ENCODE assay signal across 19 cellular contexts in genomic region chr6:34490390-34491090, GRCh38. TPM values are rescaled to one million over a fixed set of nuclear protein-coding genes. Genes with fewer than 3 reads are reported as not detected.
DNase-seq lines count a peak whose midpoint lies in the region; ATAC-seq and FAIRE-seq lines count a peak whose summit lies in the region.
"Had no signal": no experiment of that assay in that cellular context is flagged by ENCODE, and none has a peak within 500 bp of the region (broad histone marks: within the 10 kb centered on the region; RNA-seq: fewer than 3 reads in every experiment).

No MANE protein-coding gene starts in this region.

- H3K9ac ChIP-seq in mesenchymal stem cell (ENCODE audit: low read length) = peak overlapping the region; percentile 44
- H3K9ac ChIP-seq: KMS-11 had no signal

- ATAC-seq in stimulated activated effector memory CD8-positive, alpha-beta T cell treated with anti-CD3 and anti-CD28 coated beads, Interleukin-12 subunit alpha, Interleukin-12 subunit beta, amount 100 ng/mL, for 72 hours = no peak
- ATAC-seq: naive thymus-derived CD8-positive, alpha-beta T cell; Panc1 had no signal

- no peak overlapping the region for H4K91ac ChIP-seq in mesenchymal stem cell (ENCODE audit: low read length)

- peak overlapping the region in 1 of 2 experiments; percentile 44 for H3K18ac ChIP-seq in mesenchymal stem cell (ENCODE audit: low read depth in 1 of 2, low read length in 2 of 2)

- peaks cover 2% of the 10 kb centered on the region for H3K4me1 ChIP-seq in mesenchymal stem cell (ENCODE audit: control insufficient read depth, insufficient read depth, low read depth, low read length)

- H3K79me1 ChIP-seq in mesenchymal stem cell (replicated peaks; ENCODE audit: low read length, poor library complexity, severe bottlenecking) = no peaks in the 10 kb centered on the region

- H3K4ac ChIP-seq in mesenchymal stem cell (ENCODE audit: low read depth in 1 of 2, low read length in 2 of 2) = peak overlapping the region in 1 of 2 experiments; percentile 22

- H2BK15ac ChIP-seq in mesenchymal stem cell (ENCODE audit: low read depth, poor library complexity, severe bottlenecking) = no peak overlapping the region

- 78% methylated on average over 20 of the region's 20 CpGs for WGBS in mesenchymal stem cell

- no peak overlapping the region for H3K4me3 Mint-ChIP-seq in stimulated activated effector memory CD8-positive, alpha-beta T cell treated with anti-CD3 and anti-CD28 coated beads, Interleukin-12 subunit alpha, Interleukin-12 subunit beta, amount 100 ng/mL, for 72 hours
- H3K4me3 Mint-ChIP-seq: activated CD8-positive, alpha-beta T cell treated with anti-CD3 and anti-CD28 coated beads for 36 hours; activated T-helper 1 cell treated with anti-CD3 and anti-CD28 coated beads, Interleukin-12 subunit alpha, Interleukin-12 subunit beta, Interleukin-2, Interleukin-4 antibody, amounts not matched to agents 30 ng/mL and 10 ng/mL and 1 ng/mL, durations not matched to agents 14 hours and 24 hours and 36 hours; HFFc6; naive thymus-derived CD8-positive, alpha-beta T cell had no signal

- peaks cover 5 to 36% of the 10 kb centered on the region in 2 experiments for H3K27me3 ChIP-seq in mesenchymal stem cell (ENCODE audit: control insufficient read depth in 1 of 2, insufficient read depth in 1 of 2, low read length in 2 of 2)

- H3K27ac ChIP-seq in mesenchymal stem cell (ENCODE audit: low read length, poor library complexity, severe bottlenecking) = no peak overlapping the region
- H3K27ac ChIP-seq: 22Rv1, KMS-11 had no signal

- no peak overlapping the region for H3K4me2 ChIP-seq in mesenchymal stem cell (ENCODE audit: low read length, poor library complexity, severe bottlenecking)

- H3K23ac ChIP-seq in mesenchymal stem cell (ENCODE audit: low read length in 2 of 2) = no peak overlapping the region

- FAIRE-seq in HTR-8/SVneo (lab: Jason Lieb, UNC) = no peak

- peak overlapping the region; percentile 34 for H3K27ac Mint-ChIP-seq in stimulated activated effector memory CD8-positive, alpha-beta T cell treated with anti-CD3 and anti-CD28 coated beads, Interleukin-12 subunit alpha, Interleukin-12 subunit beta, amount 100 ng/mL, for 72 hours
- H3K27ac Mint-ChIP-seq: activated CD8-positive, alpha-beta T cell treated with anti-CD3 and anti-CD28 coated beads for 36 hours; activated T-helper 1 cell treated with anti-CD3 and anti-CD28 coated beads, Interleukin-12 subunit alpha, Interleukin-12 subunit beta, Interleukin-2, Interleukin-4 antibody, amounts not matched to agents 30 ng/mL and 10 ng/mL and 1 ng/mL, durations not matched to agents 14 hours and 24 hours and 36 hours; HFFc6; naive thymus-derived CD8-positive, alpha-beta T cell had no signal

- H3K36me3 ChIP-seq in mesenchymal stem cell (ENCODE audit: control insufficient read depth in 1 of 2, insufficient read depth in 2 of 2, low read depth in 1 of 2, low read length in 2 of 2) = no peaks in the 10 kb centered on the region

- peak overlapping the region in 1 of 2 experiments; percentile 55 for H2BK12ac ChIP-seq in mesenchymal stem cell (ENCODE audit: low read length in 2 of 2)

- H3K4me1 Mint-ChIP-seq in stimulated activated effector memory CD8-positive, alpha-beta T cell treated with anti-CD3 and anti-CD28 coated beads, Interleukin-12 subunit alpha, Interleukin-12 subunit beta, amount 100 ng/mL, for 72 hours = peaks cover 13% of the 10 kb centered on the region

- no peak overlapping the region for H2BK5ac ChIP-seq in mesenchymal stem cell (ENCODE audit: low read depth, low read length, poor library complexity, severe bottlenecking)

- H3K36me3 Mint-ChIP-seq in stimulated activated effector memory CD8-positive, alpha-beta T cell treated with anti-CD3 and anti-CD28 coated beads, Interleukin-12 subunit alpha, Interleukin-12 subunit beta, amount 100 ng/mL, for 72 hours = peaks cover 6% of the 10 kb centered on the region
- H3K36me3 Mint-ChIP-seq: naive thymus-derived CD8-positive, alpha-beta T cell had no signal

- peak overlapping the region in 1 of 2 experiments; percentile 53 for H3K4me3 ChIP-seq in mesenchymal stem cell (ENCODE audit: insufficient read depth in 1 of 2, low read depth in 1 of 2, low read length in 2 of 2)

- peaks cover 7% of the 10 kb centered on the region for H3K9me3 ChIP-seq in mesenchymal stem cell (ENCODE audit: control insufficient read depth, low read length)

- no peak overlapping the region for H2AFZ ChIP-seq in mesenchymal stem cell (ENCODE audit: low read depth, low read length)

- no peak overlapping the region for H2BK120ac ChIP-seq in mesenchymal stem cell (ENCODE audit: low read depth, low read length)

- no peak overlapping the region for H4K8ac ChIP-seq in mesenchymal stem cell (ENCODE audit: low read length)

- H3K9me3 Mint-ChIP-seq in stimulated activated effector memory CD8-positive, alpha-beta T cell treated with anti-CD3 and anti-CD28 coated beads, Interleukin-12 subunit alpha, Interleukin-12 subunit beta, amount 100 ng/mL, for 72 hours = no peaks in the 10 kb centered on the region
- H3K9me3 Mint-ChIP-seq: activated CD8-positive, alpha-beta T cell treated with anti-CD3 and anti-CD28 coated beads for 36 hours; activated T-helper 1 cell treated with anti-CD3 and anti-CD28 coated beads, Interleukin-12 subunit alpha, Interleukin-12 subunit beta, Interleukin-2, Interleukin-4 antibody, amounts not matched to agents 30 ng/mL and 10 ng/mL and 1 ng/mL, durations not matched to agents 14 hours and 24 hours and 36 hours; HFFc6; naive thymus-derived CD8-positive, alpha-beta T cell had no signal

- no peak overlapping the region for H2AK5ac ChIP-seq in mesenchymal stem cell (ENCODE audit: low read length, severe bottlenecking)

- no peak overlapping the region for H3K14ac ChIP-seq in mesenchymal stem cell (ENCODE audit: low read length in 2 of 2)

- DNase-seq in DMS79 treated with DMSO at 0.1 percent for 48 hours (lab: John Stamatoyannopoulos, UW) (peak; percentile 17), DMS79 (lab: John Stamatoyannopoulos, UW) (no peak), SHP77 (lab: John Stamatoyannopoulos, UW) (peak; percentile 69 to 84), mesenchymal stem cell (peak; percentile 5), HTR-8/SVneo (ENCODE audit: insufficient read length, low spot score) (no peak), KG1 (lab: John Stamatoyannopoulos, UW) (no peak), epidermal melanocyte (ENCODE audit: insufficient read length, low spot score) (no peak)
- no peak for DNase-seq in stimulated activated effector memory CD8-positive, alpha-beta T cell treated with anti-CD3 and anti-CD28 coated beads, Interleukin-12 subunit alpha, Interleukin-12 subunit beta, amount 100 ng/mL, for 72 hours (ENCODE audit: low spot score in 2 of 2)
- DNase-seq: activated CD8-positive, alpha-beta T cell treated with anti-CD3 and anti-CD28 coated beads for 36 hours; C1 segment of cervical spinal cord; foreskin melanocyte; HFFc6; naive thymus-derived CD8-positive, alpha-beta T cell; stimulated activated CD4-positive, alpha-beta T cell treated with anti-CD3 and anti-CD28 coated beads, Interleukin-2, amount 100 ng/mL, for 48 hours; stimulated activated CD8-positive, alpha-beta memory T cell treated with anti-CD3 and anti-CD28 coated beads, Interleukin-4, amount 100 ng/mL, for 48 hours had no signal

RNA-seq across cellular contexts. Expression of gene PACSIN1, which starts 24.7 kb away (rescaled TPM):
- 0.07 TPM for polyA plus RNA-seq in mesenchymal stem cell (2013, experiment 1 of 2)
- 0.03 TPM for polyA plus RNA-seq in mesenchymal stem cell (2013, experiment 2 of 2)

Comparison
In these comparisons a context has a peak if more than half of its experiments do, and no peak if none do; other contexts are left out.
1. DNase-seq: peak in DMS79 treated with DMSO at 0.1 percent for 48 hours (single experiment), SHP77 (2 of 2) and mesenchymal stem cell (single experiment); none in DMS79 (single experiment), stimulated activated effector memory CD8-positive, alpha-beta T cell treated with anti-CD3 and anti-CD28 coated beads, Interleukin-12 subunit alpha, Interleukin-12 subunit beta, amount 100 ng/mL, for 72 hours (0 of 2), HTR-8/SVneo (single experiment), KG1 (single experiment) and epidermal melanocyte (single experiment).